In genomic region chr9:133490865-133491655, GRCh38 we compare ENCODE assay signal across 1 cellular context.
TF ChIP-seq lines count a peak whose summit lies in the region.

No MANE protein-coding gene starts in this region.

TF ChIP-seq in K562, 482 proteins besides CTCF, POLR2A, EP300 and RAD21:
- TF ChIP-seq ZNF263 (CRISPR knock-in tag; IDR thresholded peaks at IDR 0.05; ENCODE audit: borderline replicate concordance) (peak; percentile 97), EGR1 (conservative IDR thresholded peaks at IDR 0.05) (0 out of 2 replicates have a peak, but pooled peaks have one; percentile 20), NONO (IDR thresholded peaks at IDR 0.05; ENCODE audit: low read depth in 2 of 2, low read length in 1 of 2) (no peak)
